10 cellular contexts compared by ENCODE assay signal in genomic region chr7:44998153-44998871, GRCh38. TPM values are rescaled to one million over a fixed set of nuclear protein-coding genes. Genes with fewer than 3 reads are reported as not detected.
DNase-seq lines count a peak whose midpoint lies in the region; ATAC-seq, FAIRE-seq and TF ChIP-seq lines count a peak whose summit lies in the region.
"Had no signal": no experiment of that assay in that cellular context is flagged by ENCODE, and none has a peak within 500 bp of the region (broad histone marks: within the 10 kb centered on the region; RNA-seq: fewer than 3 reads in every experiment).

No MANE protein-coding gene starts in this region.

- TF ChIP-seq EP300 in A549 (IDR thresholded peaks at IDR 0.05) = no peak

- H3K4me3 ChIP-seq in A549 (peak overlapping the region; percentile 85), lower lobe of right lung (peak overlapping the region; percentile 58)

- peaks cover 11% of the 10 kb centered on the region for H3K36me3 Mint-ChIP-seq in activated B cell treated with CpG ODN at 0.5 μM for 24 hours (ENCODE audit: low read depth)

- TF ChIP-seq POLR2A in A549 (IDR thresholded peaks at IDR 0.05; ENCODE audit: low read length) (no peak), GM12891 (IDR thresholded peaks at IDR 0.05; ENCODE audit: low read depth, low read length) (no peak)

- no peaks in the 10 kb centered on the region for H3K9me3 ChIP-seq in A549
- H3K9me3 ChIP-seq in lower lobe of right lung = no peaks in the 10 kb centered on the region

- peak overlapping the region; percentile 94 for H3K27ac Mint-ChIP-seq in activated B cell treated with CpG ODN at 0.5 μM for 24 hours

- no peak for TF ChIP-seq RAD21 in A549 (conservative IDR thresholded peaks at IDR 0.05 in 1 of 2, IDR thresholded peaks at IDR 0.05 in 1 of 2)

- peak overlapping the region; percentile 32 for H3K4me3 Mint-ChIP-seq in activated B cell treated with CpG ODN at 0.5 μM for 24 hours

- peaks cover 57% of the 10 kb centered on the region for H3K4me1 Mint-ChIP-seq in activated B cell treated with CpG ODN at 0.5 μM for 24 hours

- H3K27ac ChIP-seq in A549 (peak overlapping the region; percentile 74 to 91; a peak in 4 of 6 replicates), lower lobe of right lung (peak overlapping the region; percentile 76)

- H3K36me3 ChIP-seq in lower lobe of right lung = no peaks in the 10 kb centered on the region

- no peak for ATAC-seq in A549
- ATAC-seq in activated B cell treated with CpG ODN at 0.5 μM for 24 hours (ENCODE audit: low read depth) = no peak
- ATAC-seq in lower lobe of right lung = no peak

- H3K4me1 ChIP-seq in A549 (peaks cover 10% of the 10 kb centered on the region), lower lobe of right lung (peaks cover 25% of the 10 kb centered on the region)

- WGBS in A549 (ENCODE audit: missing lambda C conversion rate) = 92% methylated on average over 4 of the region's 4 CpGs

- CTCF ChIA-PET in A549 (lab: Yijun Ruan, JAX) = interaction anchor here (1.2 to 3.2 kb wide), 3 partner anchors 9 to 25 kb away, joined by 5 to 11 read pairs (median 5); no protein-coding TSS in a partner anchor
- CTCF ChIA-PET in activated B cell treated with CpG ODN at 0.5 μM for 24 hours (lab: Charles Lee) = interaction anchor here (0.9 to 3.2 kb wide), 2 partner anchors 18 to 24 kb away, joined by 3 to 21 read pairs; no protein-coding TSS in a partner anchor

- no peaks in the 10 kb centered on the region for H3K27me3 Mint-ChIP-seq in activated B cell treated with CpG ODN at 0.5 μM for 24 hours

- DNase-seq in A549 (ENCODE audit: low read depth in 1 of 2, low spot score in 1 of 2) (no peak), GM12891 (ENCODE audit: insufficient read length, low spot score) (no peak), activated B cell treated with CpG ODN at 0.5 μM for 24 hours (no peak), lower lobe of right lung (no peak), C1 segment of cervical spinal cord (lab: John Stamatoyannopoulos, UW) (no peak), kidney glomerular epithelial cell (lab: John Stamatoyannopoulos, UW) (no peak), T-helper 9 cell (no peak)
- no peak for DNase-seq in stimulated activated naive CD4-positive, alpha-beta T cell treated with Interleukin-2 at 50 U/mL for 16 hours (lab: John Stamatoyannopoulos, UW)

- peak overlapping the region; percentile 59 for H3K4me2 ChIP-seq in A549

- no peak for FAIRE-seq in A549 (lab: Jason Lieb, UNC)
- FAIRE-seq in GM12891 (lab: Jason Lieb, UNC) = peak; percentile 16
- FAIRE-seq: G401.6, islet of Langerhans had no signal

- POLR2A ChIA-PET in A549 (lab: Yijun Ruan, JAX) = interaction anchor here (1.1 kb wide), 1 partner anchor 113 kb away, joined by 3 read pairs; the partner anchor contains the start of gene TBRG4
- POLR2A ChIA-PET in activated B cell treated with CpG ODN at 0.5 μM for 24 hours (lab: Charles Lee) = interaction anchor here (0.6 to 9.7 kb wide), 9 partner anchors 9 to 392 kb away, joined by 3 to 325 read pairs (median 8); partner anchors contain the start of genes MYO1G, OGDH and TBRG4

- intact Hi-C loops in activated B cell treated with CpG ODN at 0.5 μM for 24 hours (cut with micrococcal nuclease) (loop anchor here (2.0 to 5.0 kb wide), 2 partner anchors 202 to 506 kb away; partner anchors contain the start of genes NUDCD3 and PPIA), lower lobe of right lung (cut with DNase I) (no loop called here)

- no peaks in the 10 kb centered on the region for H3K9me3 Mint-ChIP-seq in activated B cell treated with CpG ODN at 0.5 μM for 24 hours

- H3K27me3 ChIP-seq in lower lobe of right lung (ENCODE audit: low read depth) = no peaks in the 10 kb centered on the region

- TF ChIP-seq CTCF in A549 (IDR thresholded peaks at IDR 0.05) (no peak), activated B cell treated with CpG ODN at 0.5 μM for 24 hours (IDR thresholded peaks at IDR 0.05) (no peak), lower lobe of right lung (IDR thresholded peaks at IDR 0.05) (no peak)

TF ChIP-seq in A549, 52 proteins besides CTCF, POLR2A, EP300 and RAD21:
- no peak for TF ChIP-seq CEBPB (IDR thresholded peaks at IDR 0.05)
- TF ChIP-seq, protein P1, sequence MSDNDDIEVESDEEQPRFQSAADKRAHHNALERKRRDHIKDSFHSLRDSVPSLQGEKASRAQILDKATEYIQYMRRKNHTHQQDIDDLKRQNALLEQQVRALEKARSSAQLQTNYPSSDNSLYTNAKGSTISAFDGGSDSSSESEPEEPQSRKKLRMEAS (IDR thresholded peaks at IDR 0.05) = no peak
- no peak for TF ChIP-seq FOXS1 (CRISPR knock-in tag; IDR thresholded peaks at IDR 0.05)
- TF ChIP-seq MYC (IDR thresholded peaks at IDR 0.05; ENCODE audit: borderline replicate concordance, low read length) = no peak
- no peak for TF ChIP-seq HDAC2 (IDR thresholded peaks at IDR 0.05)
- TF ChIP-seq CBX8 (IDR thresholded peaks at IDR 0.05) = no peak
- TF ChIP-seq BHLHE40 (IDR thresholded peaks at IDR 0.05; ENCODE audit: low read depth, low read length) = no peak
- TF ChIP-seq CHD2 (IDR thresholded peaks at IDR 0.05; ENCODE audit: low read length, partially characterized antibody) = no peak
- no peak for TF ChIP-seq NR3C1 (IDR thresholded peaks at IDR 0.05)
- no peak for TF ChIP-seq HES2 (IDR thresholded peaks at IDR 0.05)
- no peak for TF ChIP-seq ZC3H11A (IDR thresholded peaks at IDR 0.05)
- TF ChIP-seq RFX5 (IDR thresholded peaks at IDR 0.05) = no peak
- no peak for TF ChIP-seq ZNF302 (CRISPR knock-in tag; IDR thresholded peaks at IDR 0.05)
- TF ChIP-seq EHMT2 (IDR thresholded peaks at IDR 0.05; ENCODE audit: low read depth) = no peak
- TF ChIP-seq SMC3 (IDR thresholded peaks at IDR 0.05) = no peak
- TF ChIP-seq CHD4 (IDR thresholded peaks at IDR 0.05; ENCODE audit: borderline replicate concordance) = no peak
- no peak for TF ChIP-seq ZSCAN20 (CRISPR knock-in tag; IDR thresholded peaks at IDR 0.05)
- no peak for TF ChIP-seq ZFP36 (IDR thresholded peaks at IDR 0.05; ENCODE audit: borderline replicate concordance, partially characterized antibody)
- TF ChIP-seq ESRRA (IDR thresholded peaks at IDR 0.05; ENCODE audit: borderline replicate concordance, low read length) = no peak
- TF ChIP-seq PHF8 (IDR thresholded peaks at IDR 0.05; ENCODE audit: borderline replicate concordance, low read depth) = no peak

TF ChIP-seq in GM12891, 5 proteins besides CTCF, POLR2A, EP300 and RAD21:
- TF ChIP-seq SPI1 (IDR thresholded peaks at IDR 0.05; ENCODE audit: low read depth, low read length) (no peak), POLR2AphosphoS5 (IDR thresholded peaks at IDR 0.05; ENCODE audit: low read depth, low read length) (no peak), TAF1 (IDR thresholded peaks at IDR 0.05; ENCODE audit: low read depth, low read length) (no peak), POU2F2 (IDR thresholded peaks at IDR 0.05; ENCODE audit: low read depth, low read length) (no peak), PAX5 (IDR thresholded peaks at IDR 0.05; ENCODE audit: insufficient read depth, low read length, severe bottlenecking) (no peak)

RNA-seq across cellular contexts. Expression of gene CCM2, which starts 1.7 kb away (rescaled TPM):
- 18.9 and 24.8 TPM in 2 replicates for polyA plus RNA-seq in A549 (2011; rRNA removed)
- polyA plus RNA-seq in A549 (2012; cell fraction: cytosol; rRNA removed) = 50.6 and 66.6 TPM in 2 replicates
- polyA plus RNA-seq in A549 (2012; cell fraction: nucleus; rRNA removed) = 65.7 and 80.1 TPM in 2 replicates
- polyA plus RNA-seq in A549 (2017; fragmentation: RNase III; extraction: RNeasy Plus Mini Kit Qiagen cat#74134 plus additional on column Dnase treatment) = 33.3 to 38.0 TPM (median 34.6 TPM) in 3 replicates
- polyA minus RNA-seq in A549 (2011; rRNA and poly(A)+ RNA removed) = 38.7 and 53.4 TPM in 2 replicates
- polyA plus RNA-seq in GM12891 (2012; ENCODE audit: low read depth, missing spikeins) = 64.9 TPM
- total RNA-seq in activated B cell treated with CpG ODN at 0.5 μM for 24 hours = 83.8 and 89.0 TPM in 2 replicates
- total RNA-seq in lower lobe of right lung = 45.7 TPM

RNA-seq across cellular contexts. Expression of gene MYO1G, which starts 19.5 kb away (rescaled TPM):
- 0.03 TPM in 1 of 2 replicates, not detected in the other for polyA plus RNA-seq in A549 (2011; rRNA removed)
- polyA plus RNA-seq in A549 (2012; cell fraction: cytosol; rRNA removed) = 0.05 and 0.09 TPM in 2 replicates
- 0.28 and 0.48 TPM in 2 replicates for polyA plus RNA-seq in A549 (2012; cell fraction: nucleus; rRNA removed)
- polyA plus RNA-seq in A549 (2017; fragmentation: RNase III; extraction: RNeasy Plus Mini Kit Qiagen cat#74134 plus additional on column Dnase treatment) = 0.04 to 0.12 TPM (median 0.06 TPM) in 3 replicates
- polyA minus RNA-seq in A549 (2011; rRNA and poly(A)+ RNA removed) = 0.33 and 0.73 TPM in 2 replicates
- 203 TPM for polyA plus RNA-seq in GM12891 (2012; ENCODE audit: low read depth, missing spikeins)
- 143 and 154 TPM in 2 replicates for total RNA-seq in activated B cell treated with CpG ODN at 0.5 μM for 24 hours
- 36.3 TPM for total RNA-seq in lower lobe of right lung
